8 cellular contexts compared by ENCODE assay signal in genomic region chr20:51220293-51220706, GRCh38.
DNase-seq lines count a peak whose midpoint lies in the region; ATAC-seq and TF ChIP-seq lines count a peak whose summit lies in the region.

No MANE protein-coding gene starts in this region.

- intact Hi-C loops in natural killer cell (cut with micrococcal nuclease) = loop anchor here (1.0 to 10.0 kb wide), 2 partner anchors 86 to 405 kb away; no protein-coding TSS in a partner anchor

- H3K4me1 Mint-ChIP-seq in natural killer cell = peaks cover 5 to 9% of the 10 kb centered on the region in 2 donors

- POLR2A ChIA-PET in HEK293T (lab: Yijun Ruan, JAX) = no interaction called here

- H3K27ac Mint-ChIP-seq in natural killer cell = no peak overlapping the region

- H3K9me3 Mint-ChIP-seq in natural killer cell = peaks cover 0 to 2% of the 10 kb centered on the region in 2 donors

- H3K27me3 Mint-ChIP-seq in natural killer cell (ENCODE audit: low read depth in 2 of 2) = peaks cover 34 to 59% of the 10 kb centered on the region in 2 donors

- no peaks in the 10 kb centered on the region for H3K36me3 Mint-ChIP-seq in natural killer cell

- in situ Hi-C loops in G401 (cut with HindIII; ENCODE audit: low sequenced_read_pairs) = no loop called here

- H3K4me3 Mint-ChIP-seq in natural killer cell = no peak overlapping the region

- ATAC-seq in natural killer cell = peak; percentile 75 to 87 (median 77)
- no peak for ATAC-seq in GM19463 (IDR thresholded peaks at IDR 0.05; ENCODE audit: unreplicated experiment)

- no peak overlapping the region for H3K27ac ChIP-seq in substantia nigra (ENCODE audit: low read depth, low read length, poor library complexity, severe bottlenecking)

- peak; percentile 66 for DNase-seq in AG08396 (ENCODE audit: low spot score)
- peak; percentile 81 for DNase-seq in HEK293T (ENCODE audit: extremely low spot score)
- DNase-seq in activated CD4-positive, alpha-beta T cell treated with anti-CD3 and anti-CD28 coated beads for 48 hours = peak; percentile 80
- DNase-seq in dermis blood vessel endothelial cell = peak; percentile 54
- peak; percentile 55 for DNase-seq in natural killer cell
- peak in 30 of 49 donors; percentile 2 to 57 (median 13) for DNase-seq in substantia nigra (lab: John Stamatoyannopoulos, UW)
- no peak for DNase-seq in G401 (ENCODE audit: low spot score)

- CTCF ChIA-PET in HEK293T (lab: Yijun Ruan, JAX) = interaction anchor here (0.6 kb wide), 1 partner anchor 175 kb away, joined by 3 read pairs; no protein-coding TSS in a partner anchor

- TF ChIP-seq CTCF in natural killer cell (IDR thresholded peaks at IDR 0.05) = peak; percentile 84

TF ChIP-seq in HEK293T, 16 proteins besides CTCF, POLR2A, EP300 and RAD21:
- no peak for TF ChIP-seq BHLHE40 (IDR thresholded peaks at IDR 0.05; ENCODE audit: borderline replicate concordance)
- TF ChIP-seq PKNOX1 (IDR thresholded peaks at IDR 0.05) = peak; percentile 77
- no peak for TF ChIP-seq FOXK2 (IDR thresholded peaks at IDR 0.05)
- TF ChIP-seq L3MBTL2 (conservative IDR thresholded peaks at IDR 0.05) = peak; percentile 50; the same call in 1 of the 2 replicates
TF ChIP-seq in HEK293T: peak in this region for 2.
